Comparison of ENCODE assay signal across 1 cellular context in the genomic region with DNA sequence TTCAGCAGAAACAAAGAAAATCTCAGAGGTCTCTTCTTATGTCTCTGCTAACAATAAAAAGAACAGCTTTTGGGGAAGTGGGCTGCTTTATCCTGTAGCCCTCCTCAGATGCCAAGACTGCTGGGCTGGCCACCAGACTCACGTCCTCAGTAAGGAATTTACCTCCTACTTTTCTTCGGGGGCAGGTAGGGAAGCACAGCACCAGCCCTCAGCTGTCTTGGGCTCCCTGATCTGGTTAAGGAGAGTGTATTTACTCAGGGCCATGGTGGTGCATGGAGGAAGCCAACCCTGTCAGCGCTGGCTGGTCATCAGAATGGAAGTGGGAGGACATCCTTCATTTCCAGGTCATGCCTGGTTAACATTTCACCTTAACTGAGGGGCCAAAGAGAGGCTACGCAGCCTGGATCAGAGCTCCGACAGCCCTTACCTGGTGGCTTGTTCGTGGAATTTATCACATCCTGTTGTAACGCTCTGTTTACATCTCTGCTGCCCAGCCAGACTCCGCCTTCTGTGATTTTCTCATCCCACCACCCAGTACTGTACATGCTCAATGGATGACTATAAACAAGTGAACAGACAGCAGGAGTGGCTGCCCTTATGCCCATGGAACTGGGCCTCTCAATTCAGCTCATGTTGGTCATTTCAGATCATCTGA.
TF ChIP-seq lines count a peak whose summit lies in the region.

No MANE protein-coding gene starts in this region.

TF ChIP-seq in GM23338, 12 proteins besides CTCF, POLR2A, EP300 and RAD21 (continued from another document):
- TF ChIP-seq, protein P1, sequence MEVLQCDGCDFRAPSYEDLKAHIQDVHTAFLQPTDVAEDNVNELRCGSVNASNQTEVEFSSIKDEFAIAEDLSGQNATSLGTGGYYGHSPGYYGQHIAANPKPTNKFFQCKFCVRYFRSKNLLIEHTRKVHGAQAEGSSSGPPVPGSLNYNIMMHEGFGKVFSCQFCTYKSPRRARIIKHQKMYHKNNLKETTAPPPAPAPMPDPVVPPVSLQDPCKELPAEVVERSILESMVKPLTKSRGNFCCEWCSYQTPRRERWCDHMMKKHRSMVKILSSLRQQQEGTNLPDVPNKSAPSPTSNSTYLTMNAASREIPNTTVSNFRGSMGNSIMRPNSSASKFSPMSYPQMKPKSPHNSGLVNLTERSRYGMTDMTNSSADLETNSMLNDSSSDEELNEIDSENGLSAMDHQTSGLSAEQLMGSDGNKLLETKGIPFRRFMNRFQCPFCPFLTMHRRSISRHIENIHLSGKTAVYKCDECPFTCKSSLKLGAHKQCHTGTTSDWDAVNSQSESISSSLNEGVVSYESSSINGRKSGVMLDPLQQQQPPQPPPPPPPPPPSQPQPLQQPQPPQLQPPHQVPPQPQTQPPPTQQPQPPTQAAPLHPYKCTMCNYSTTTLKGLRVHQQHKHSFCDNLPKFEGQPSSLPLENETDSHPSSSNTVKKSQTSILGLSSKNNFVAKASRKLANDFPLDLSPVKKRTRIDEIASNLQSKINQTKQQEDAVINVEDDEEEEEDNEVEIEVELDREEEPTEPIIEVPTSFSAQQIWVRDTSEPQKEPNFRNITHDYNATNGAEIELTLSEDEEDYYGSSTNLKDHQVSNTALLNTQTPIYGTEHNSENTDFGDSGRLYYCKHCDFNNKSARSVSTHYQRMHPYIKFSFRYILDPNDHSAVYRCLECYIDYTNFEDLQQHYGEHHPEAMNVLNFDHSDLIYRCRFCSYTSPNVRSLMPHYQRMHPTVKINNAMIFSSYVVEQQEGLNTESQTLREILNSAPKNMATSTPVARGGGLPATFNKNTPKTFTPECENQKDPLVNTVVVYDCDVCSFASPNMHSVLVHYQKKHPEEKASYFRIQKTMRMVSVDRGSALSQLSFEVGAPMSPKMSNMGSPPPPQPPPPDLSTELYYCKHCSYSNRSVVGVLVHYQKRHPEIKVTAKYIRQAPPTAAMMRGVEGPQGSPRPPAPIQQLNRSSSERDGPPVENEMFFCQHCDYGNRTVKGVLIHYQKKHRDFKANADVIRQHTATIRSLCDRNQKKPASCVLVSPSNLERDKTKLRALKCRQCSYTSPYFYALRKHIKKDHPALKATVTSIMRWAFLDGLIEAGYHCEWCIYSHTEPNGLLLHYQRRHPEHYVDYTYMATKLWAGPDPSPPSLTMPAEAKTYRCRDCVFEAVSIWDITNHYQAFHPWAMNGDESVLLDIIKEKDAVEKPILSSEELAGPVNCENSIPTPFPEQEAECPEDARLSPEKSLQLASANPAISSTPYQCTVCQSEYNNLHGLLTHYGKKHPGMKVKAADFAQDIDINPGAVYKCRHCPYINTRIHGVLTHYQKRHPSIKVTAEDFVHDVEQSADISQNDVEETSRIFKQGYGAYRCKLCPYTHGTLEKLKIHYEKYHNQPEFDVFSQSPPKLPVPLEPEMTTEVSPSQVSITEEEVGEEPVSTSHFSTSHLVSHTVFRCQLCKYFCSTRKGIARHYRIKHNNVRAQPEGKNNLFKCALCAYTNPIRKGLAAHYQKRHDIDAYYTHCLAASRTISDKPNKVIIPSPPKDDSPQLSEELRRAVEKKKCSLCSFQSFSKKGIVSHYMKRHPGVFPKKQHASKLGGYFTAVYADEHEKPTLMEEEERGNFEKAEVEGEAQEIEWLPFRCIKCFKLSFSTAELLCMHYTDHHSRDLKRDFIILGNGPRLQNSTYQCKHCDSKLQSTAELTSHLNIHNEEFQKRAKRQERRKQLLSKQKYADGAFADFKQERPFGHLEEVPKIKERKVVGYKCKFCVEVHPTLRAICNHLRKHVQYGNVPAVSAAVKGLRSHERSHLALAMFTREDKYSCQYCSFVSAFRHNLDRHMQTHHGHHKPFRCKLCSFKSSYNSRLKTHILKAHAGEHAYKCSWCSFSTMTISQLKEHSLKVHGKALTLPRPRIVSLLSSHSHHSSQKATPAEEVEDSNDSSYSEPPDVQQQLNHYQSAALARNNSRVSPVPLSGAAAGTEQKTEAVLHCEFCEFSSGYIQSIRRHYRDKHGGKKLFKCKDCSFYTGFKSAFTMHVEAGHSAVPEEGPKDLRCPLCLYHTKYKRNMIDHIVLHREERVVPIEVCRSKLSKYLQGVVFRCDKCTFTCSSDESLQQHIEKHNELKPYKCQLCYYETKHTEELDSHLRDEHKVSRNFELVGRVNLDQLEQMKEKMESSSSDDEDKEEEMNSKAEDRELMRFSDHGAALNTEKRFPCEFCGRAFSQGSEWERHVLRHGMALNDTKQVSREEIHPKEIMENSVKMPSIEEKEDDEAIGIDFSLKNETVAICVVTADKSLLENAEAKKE (CRISPR knock-in tag; IDR thresholded peaks at IDR 0.05): no peak
- TF ChIP-seq EZH2 (IDR thresholded peaks at IDR 0.05; ENCODE audit: low read depth, unreplicated experiment): no peak
